In the genomic region with DNA sequence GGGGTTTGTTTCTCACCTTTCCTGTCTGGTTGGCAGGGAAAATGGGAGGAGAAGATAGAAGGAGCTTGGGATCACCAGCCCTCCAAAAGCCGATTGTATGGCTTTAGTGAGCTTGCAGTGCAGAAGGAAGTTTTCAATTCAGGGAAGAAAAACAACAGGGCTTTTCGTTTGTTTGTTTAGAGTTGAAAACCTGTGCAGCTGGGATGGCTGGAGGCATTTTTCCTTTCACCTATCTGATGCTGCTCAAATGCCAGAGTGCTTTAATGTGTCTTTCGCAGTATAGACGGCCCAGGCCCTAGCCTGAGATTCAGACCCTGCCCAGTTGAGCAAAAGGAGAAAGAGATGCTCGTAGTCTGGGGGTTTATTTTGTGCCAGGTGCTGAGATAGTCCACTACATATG, we compare ENCODE assay signal across 2 cellular contexts.
TF ChIP-seq lines count a peak whose summit lies in the region.

No MANE protein-coding gene starts in this region.

TF ChIP-seq in SK-N-SH, 30 proteins besides CTCF, POLR2A, EP300 and RAD21 (continued from another document):
- TF ChIP-seq, protein P1, sequence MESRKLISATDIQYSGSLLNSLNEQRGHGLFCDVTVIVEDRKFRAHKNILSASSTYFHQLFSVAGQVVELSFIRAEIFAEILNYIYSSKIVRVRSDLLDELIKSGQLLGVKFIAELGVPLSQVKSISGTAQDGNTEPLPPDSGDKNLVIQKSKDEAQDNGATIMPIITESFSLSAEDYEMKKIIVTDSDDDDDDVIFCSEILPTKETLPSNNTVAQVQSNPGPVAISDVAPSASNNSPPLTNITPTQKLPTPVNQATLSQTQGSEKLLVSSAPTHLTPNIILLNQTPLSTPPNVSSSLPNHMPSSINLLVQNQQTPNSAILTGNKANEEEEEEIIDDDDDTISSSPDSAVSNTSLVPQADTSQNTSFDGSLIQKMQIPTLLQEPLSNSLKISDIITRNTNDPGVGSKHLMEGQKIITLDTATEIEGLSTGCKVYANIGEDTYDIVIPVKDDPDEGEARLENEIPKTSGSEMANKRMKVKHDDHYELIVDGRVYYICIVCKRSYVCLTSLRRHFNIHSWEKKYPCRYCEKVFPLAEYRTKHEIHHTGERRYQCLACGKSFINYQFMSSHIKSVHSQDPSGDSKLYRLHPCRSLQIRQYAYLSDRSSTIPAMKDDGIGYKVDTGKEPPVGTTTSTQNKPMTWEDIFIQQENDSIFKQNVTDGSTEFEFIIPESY (IDR thresholded peaks at IDR 0.05; ENCODE audit: borderline replicate concordance, low read depth) = no peak
- TF ChIP-seq GATA2 (CRISPR knock-in tag; IDR thresholded peaks at IDR 0.05) (no peak), GABPA (IDR thresholded peaks at IDR 0.05; ENCODE audit: low read depth) (no peak), SMC3 (IDR thresholded peaks at IDR 0.05; ENCODE audit: low read depth, low read length) (no peak), FOXM1 (IDR thresholded peaks at IDR 0.05; ENCODE audit: low read depth) (no peak), MXI1 (IDR thresholded peaks at IDR 0.05; ENCODE audit: low read depth, low read length) (no peak), RFX5 (IDR thresholded peaks at IDR 0.05; ENCODE audit: low read length) (no peak), JUND (IDR thresholded peaks at IDR 0.05) (no peak)

TF ChIP-seq in SK-N-SH treated with all-trans-retinoic acid at 6 μM for 48 hours, 23 proteins besides CTCF, POLR2A, EP300 and RAD21 (continued from another document):
- TF ChIP-seq, protein P2, sequence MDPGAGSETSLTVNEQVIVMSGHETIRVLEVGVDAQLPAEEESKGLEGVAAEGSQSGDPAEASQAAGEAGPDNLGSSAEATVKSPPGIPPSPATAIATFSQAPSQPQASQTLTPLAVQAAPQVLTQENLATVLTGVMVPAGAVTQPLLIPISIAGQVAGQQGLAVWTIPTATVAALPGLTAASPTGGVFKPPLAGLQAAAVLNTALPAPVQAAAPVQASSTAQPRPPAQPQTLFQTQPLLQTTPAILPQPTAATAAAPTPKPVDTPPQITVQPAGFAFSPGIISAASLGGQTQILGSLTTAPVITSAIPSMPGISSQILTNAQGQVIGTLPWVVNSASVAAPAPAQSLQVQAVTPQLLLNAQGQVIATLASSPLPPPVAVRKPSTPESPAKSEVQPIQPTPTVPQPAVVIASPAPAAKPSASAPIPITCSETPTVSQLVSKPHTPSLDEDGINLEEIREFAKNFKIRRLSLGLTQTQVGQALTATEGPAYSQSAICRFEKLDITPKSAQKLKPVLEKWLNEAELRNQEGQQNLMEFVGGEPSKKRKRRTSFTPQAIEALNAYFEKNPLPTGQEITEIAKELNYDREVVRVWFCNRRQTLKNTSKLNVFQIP (CRISPR knock-in tag; IDR thresholded peaks at IDR 0.05; ENCODE audit: borderline replicate concordance, low read depth) = no peak
- TF ChIP-seq PPARA (CRISPR knock-in tag; IDR thresholded peaks at IDR 0.05; ENCODE audit: borderline replicate concordance) (no peak), SNAI2 (CRISPR knock-in tag; IDR thresholded peaks at IDR 0.05) (no peak), ARNTL (CRISPR knock-in tag; IDR thresholded peaks at IDR 0.05; ENCODE audit: borderline replicate concordance, low read depth) (no peak), ESRRG (CRISPR knock-in tag; IDR thresholded peaks at IDR 0.05) (no peak), ZFP30 (CRISPR knock-in tag; IDR thresholded peaks at IDR 0.05) (no peak), TOX (CRISPR knock-in tag; IDR thresholded peaks at IDR 0.05; ENCODE audit: borderline replicate concordance) (no peak), TCF4 (CRISPR knock-in tag; IDR thresholded peaks at IDR 0.05; ENCODE audit: borderline replicate concordance) (no peak), ZNF565 (CRISPR knock-in tag; conservative IDR thresholded peaks at IDR 0.05; ENCODE audit: low read depth) (no peak)
- TF ChIP-seq, protein P3, sequence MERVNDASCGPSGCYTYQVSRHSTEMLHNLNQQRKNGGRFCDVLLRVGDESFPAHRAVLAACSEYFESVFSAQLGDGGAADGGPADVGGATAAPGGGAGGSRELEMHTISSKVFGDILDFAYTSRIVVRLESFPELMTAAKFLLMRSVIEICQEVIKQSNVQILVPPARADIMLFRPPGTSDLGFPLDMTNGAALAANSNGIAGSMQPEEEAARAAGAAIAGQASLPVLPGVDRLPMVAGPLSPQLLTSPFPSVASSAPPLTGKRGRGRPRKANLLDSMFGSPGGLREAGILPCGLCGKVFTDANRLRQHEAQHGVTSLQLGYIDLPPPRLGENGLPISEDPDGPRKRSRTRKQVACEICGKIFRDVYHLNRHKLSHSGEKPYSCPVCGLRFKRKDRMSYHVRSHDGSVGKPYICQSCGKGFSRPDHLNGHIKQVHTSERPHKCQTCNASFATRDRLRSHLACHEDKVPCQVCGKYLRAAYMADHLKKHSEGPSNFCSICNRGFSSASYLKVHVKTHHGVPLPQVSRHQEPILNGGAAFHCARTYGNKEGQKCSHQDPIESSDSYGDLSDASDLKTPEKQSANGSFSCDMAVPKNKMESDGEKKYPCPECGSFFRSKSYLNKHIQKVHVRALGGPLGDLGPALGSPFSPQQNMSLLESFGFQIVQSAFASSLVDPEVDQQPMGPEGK (CRISPR knock-in tag; IDR thresholded peaks at IDR 0.05; ENCODE audit: borderline replicate concordance) = no peak
- TF ChIP-seq, protein P4, sequence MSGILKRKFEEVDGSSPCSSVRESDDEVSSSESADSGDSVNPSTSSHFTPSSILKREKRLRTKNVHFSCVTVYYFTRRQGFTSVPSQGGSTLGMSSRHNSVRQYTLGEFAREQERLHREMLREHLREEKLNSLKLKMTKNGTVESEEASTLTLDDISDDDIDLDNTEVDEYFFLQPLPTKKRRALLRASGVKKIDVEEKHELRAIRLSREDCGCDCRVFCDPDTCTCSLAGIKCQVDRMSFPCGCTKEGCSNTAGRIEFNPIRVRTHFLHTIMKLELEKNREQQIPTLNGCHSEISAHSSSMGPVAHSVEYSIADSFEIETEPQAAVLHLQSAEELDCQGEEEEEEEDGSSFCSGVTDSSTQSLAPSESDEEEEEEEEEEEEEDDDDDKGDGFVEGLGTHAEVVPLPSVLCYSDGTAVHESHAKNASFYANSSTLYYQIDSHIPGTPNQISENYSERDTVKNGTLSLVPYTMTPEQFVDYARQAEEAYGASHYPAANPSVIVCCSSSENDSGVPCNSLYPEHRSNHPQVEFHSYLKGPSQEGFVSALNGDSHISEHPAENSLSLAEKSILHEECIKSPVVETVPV (CRISPR knock-in tag; IDR thresholded peaks at IDR 0.05) = no peak
- TF ChIP-seq, protein P5, sequence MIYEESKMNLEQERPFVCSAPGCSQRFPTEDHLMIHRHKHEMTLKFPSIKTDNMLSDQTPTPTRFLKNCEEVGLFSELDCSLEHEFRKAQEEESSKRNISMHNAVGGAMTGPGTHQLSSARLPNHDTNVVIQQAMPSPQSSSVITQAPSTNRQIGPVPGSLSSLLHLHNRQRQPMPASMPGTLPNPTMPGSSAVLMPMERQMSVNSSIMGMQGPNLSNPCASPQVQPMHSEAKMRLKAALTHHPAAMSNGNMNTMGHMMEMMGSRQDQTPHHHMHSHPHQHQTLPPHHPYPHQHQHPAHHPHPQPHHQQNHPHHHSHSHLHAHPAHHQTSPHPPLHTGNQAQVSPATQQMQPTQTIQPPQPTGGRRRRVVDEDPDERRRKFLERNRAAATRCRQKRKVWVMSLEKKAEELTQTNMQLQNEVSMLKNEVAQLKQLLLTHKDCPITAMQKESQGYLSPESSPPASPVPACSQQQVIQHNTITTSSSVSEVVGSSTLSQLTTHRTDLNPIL (CRISPR knock-in tag; IDR thresholded peaks at IDR 0.05; ENCODE audit: low read depth) = no peak
- TF ChIP-seq, protein P6, sequence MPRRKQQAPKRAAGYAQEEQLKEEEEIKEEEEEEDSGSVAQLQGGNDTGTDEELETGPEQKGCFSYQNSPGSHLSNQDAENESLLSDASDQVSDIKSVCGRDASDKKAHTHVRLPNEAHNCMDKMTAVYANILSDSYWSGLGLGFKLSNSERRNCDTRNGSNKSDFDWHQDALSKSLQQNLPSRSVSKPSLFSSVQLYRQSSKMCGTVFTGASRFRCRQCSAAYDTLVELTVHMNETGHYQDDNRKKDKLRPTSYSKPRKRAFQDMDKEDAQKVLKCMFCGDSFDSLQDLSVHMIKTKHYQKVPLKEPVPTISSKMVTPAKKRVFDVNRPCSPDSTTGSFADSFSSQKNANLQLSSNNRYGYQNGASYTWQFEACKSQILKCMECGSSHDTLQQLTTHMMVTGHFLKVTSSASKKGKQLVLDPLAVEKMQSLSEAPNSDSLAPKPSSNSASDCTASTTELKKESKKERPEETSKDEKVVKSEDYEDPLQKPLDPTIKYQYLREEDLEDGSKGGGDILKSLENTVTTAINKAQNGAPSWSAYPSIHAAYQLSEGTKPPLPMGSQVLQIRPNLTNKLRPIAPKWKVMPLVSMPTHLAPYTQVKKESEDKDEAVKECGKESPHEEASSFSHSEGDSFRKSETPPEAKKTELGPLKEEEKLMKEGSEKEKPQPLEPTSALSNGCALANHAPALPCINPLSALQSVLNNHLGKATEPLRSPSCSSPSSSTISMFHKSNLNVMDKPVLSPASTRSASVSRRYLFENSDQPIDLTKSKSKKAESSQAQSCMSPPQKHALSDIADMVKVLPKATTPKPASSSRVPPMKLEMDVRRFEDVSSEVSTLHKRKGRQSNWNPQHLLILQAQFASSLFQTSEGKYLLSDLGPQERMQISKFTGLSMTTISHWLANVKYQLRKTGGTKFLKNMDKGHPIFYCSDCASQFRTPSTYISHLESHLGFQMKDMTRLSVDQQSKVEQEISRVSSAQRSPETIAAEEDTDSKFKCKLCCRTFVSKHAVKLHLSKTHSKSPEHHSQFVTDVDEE (CRISPR knock-in tag; IDR thresholded peaks at IDR 0.05) = no peak
